ENCODE assay signal across 8 cellular contexts in genomic region chr20:33442136-33443005, GRCh38. TPM values are rescaled to one million over a fixed set of nuclear protein-coding genes. Genes with fewer than 3 reads are reported as not detected.
DNase-seq lines count a peak whose midpoint lies in the region; ATAC-seq and TF ChIP-seq lines count a peak whose summit lies in the region.
"Had no signal": no experiment of that assay in that cellular context is flagged by ENCODE, and none has a peak within 500 bp of the region (broad histone marks: within the 10 kb centered on the region; RNA-seq: fewer than 3 reads in every experiment).

No MANE protein-coding gene starts in this region.

- H3K36me3 ChIP-seq in right atrium auricular region = no peaks in the 10 kb centered on the region

- peak overlapping the region; percentile 60 to 68 for H3K4me3 ChIP-seq in right atrium auricular region

- H3K27ac ChIP-seq in right atrium auricular region = peak overlapping the region; percentile 86 to 93
- H3K27ac ChIP-seq: HL-60 had no signal

- POLR2A ChIA-PET in activated CD4-positive, alpha-beta memory T cell treated with anti-CD3 and anti-CD28 coated beads, Interleukin-2, amount 10 ng/mL, durations not matched to agents 7 days and 5 days (lab: Charles Lee) = interaction anchor here (1.1 to 2.9 kb wide), 7 partner anchors 8 to 222 kb away, joined by 3 to 17 read pairs (median 5); partner anchors contain the start of genes CBFA2T2 and CDK5RAP1

- H3K36me3 Mint-ChIP-seq in HFFc6 (ENCODE audit: low read depth) = no peaks in the 10 kb centered on the region
- no peaks in the 10 kb centered on the region for H3K36me3 Mint-ChIP-seq in activated CD4-positive, alpha-beta memory T cell treated with anti-CD3 and anti-CD28 coated beads, Interleukin-2, amount 10 ng/mL, durations not matched to agents 7 days and 5 days (ENCODE audit: low read depth)
- no peaks in the 10 kb centered on the region for H3K36me3 Mint-ChIP-seq in stimulated activated memory B cell treated with anti-CD40 and anti-IgM and Interleukin-4, amounts not matched to agents 10 μg/mL and 1 μg/mL and 100 μg/mL, for 72 hours

- peak overlapping the region; percentile 57; the same call in 1 of the 2 replicates for H3K27ac Mint-ChIP-seq in HFFc6
- H3K27ac Mint-ChIP-seq in activated CD4-positive, alpha-beta memory T cell treated with anti-CD3 and anti-CD28 coated beads, Interleukin-2, amount 10 ng/mL, durations not matched to agents 7 days and 5 days = no peak overlapping the region
- H3K27ac Mint-ChIP-seq in stimulated activated memory B cell treated with anti-CD40 and anti-IgM and Interleukin-4, amounts not matched to agents 10 μg/mL and 1 μg/mL and 100 μg/mL, for 72 hours = peak overlapping the region; percentile 81

- no peak for ATAC-seq in stimulated activated memory B cell treated with anti-CD40 and anti-IgM and Interleukin-4, amounts not matched to agents 10 μg/mL and 1 μg/mL and 100 μg/mL, for 72 hours

- H3K27me3 ChIP-seq in right atrium auricular region = no peaks in the 10 kb centered on the region

- H3K4me1 ChIP-seq in right atrium auricular region = peaks cover 0 to 38% of the 10 kb centered on the region in 2 donors

- TF ChIP-seq CTCF in HFFc6 (IDR thresholded peaks at IDR 0.05) (no peak), right atrium auricular region (IDR thresholded peaks at IDR 0.05) (no peak)

- in situ Hi-C loops in ACHN (cut with HindIII; ENCODE audit: low pct_ligation_motif_present, low pct_unique_long_range_greater_than_20kb, low sequenced_read_pairs) = no loop called here

- DNase-seq in HFFc6 (no peak), right atrium auricular region (ENCODE audit: low spot score) (no peak), HT-29 (ENCODE audit: low spot score) (no peak), foreskin melanocyte (no peak), ACHN (no peak)
- no peak for DNase-seq in activated CD4-positive, alpha-beta memory T cell treated with anti-CD3 and anti-CD28 coated beads, Interleukin-2, amount 10 ng/mL, durations not matched to agents 7 days and 5 days

- H3K9me3 Mint-ChIP-seq in HFFc6 = no peaks in the 10 kb centered on the region
- no peaks in the 10 kb centered on the region for H3K9me3 Mint-ChIP-seq in activated CD4-positive, alpha-beta memory T cell treated with anti-CD3 and anti-CD28 coated beads, Interleukin-2, amount 10 ng/mL, durations not matched to agents 7 days and 5 days
- H3K9me3 Mint-ChIP-seq in stimulated activated memory B cell treated with anti-CD40 and anti-IgM and Interleukin-4, amounts not matched to agents 10 μg/mL and 1 μg/mL and 100 μg/mL, for 72 hours = no peaks in the 10 kb centered on the region

- peaks cover 2% of the 10 kb centered on the region; the same call in 1 of the 2 replicates for H3K27me3 Mint-ChIP-seq in HFFc6 (ENCODE audit: insufficient read depth)
- peaks cover 12% of the 10 kb centered on the region for H3K27me3 Mint-ChIP-seq in activated CD4-positive, alpha-beta memory T cell treated with anti-CD3 and anti-CD28 coated beads, Interleukin-2, amount 10 ng/mL, durations not matched to agents 7 days and 5 days
- H3K27me3 Mint-ChIP-seq in stimulated activated memory B cell treated with anti-CD40 and anti-IgM and Interleukin-4, amounts not matched to agents 10 μg/mL and 1 μg/mL and 100 μg/mL, for 72 hours = no peaks in the 10 kb centered on the region

- H3K4me1 Mint-ChIP-seq in HFFc6 (ENCODE audit: low read depth) = peaks cover 21% of the 10 kb centered on the region
- H3K4me1 Mint-ChIP-seq in activated CD4-positive, alpha-beta memory T cell treated with anti-CD3 and anti-CD28 coated beads, Interleukin-2, amount 10 ng/mL, durations not matched to agents 7 days and 5 days = peaks cover 23% of the 10 kb centered on the region
- H3K4me1 Mint-ChIP-seq in stimulated activated memory B cell treated with anti-CD40 and anti-IgM and Interleukin-4, amounts not matched to agents 10 μg/mL and 1 μg/mL and 100 μg/mL, for 72 hours = peaks cover 39% of the 10 kb centered on the region

- peak overlapping the region; percentile 87 for H3K4me3 Mint-ChIP-seq in HFFc6
- H3K4me3 Mint-ChIP-seq in activated CD4-positive, alpha-beta memory T cell treated with anti-CD3 and anti-CD28 coated beads, Interleukin-2, amount 10 ng/mL, durations not matched to agents 7 days and 5 days = peak overlapping the region; percentile 72
- peak overlapping the region; percentile 93 for H3K4me3 Mint-ChIP-seq in stimulated activated memory B cell treated with anti-CD40 and anti-IgM and Interleukin-4, amounts not matched to agents 10 μg/mL and 1 μg/mL and 100 μg/mL, for 72 hours

- CTCF ChIA-PET in activated CD4-positive, alpha-beta memory T cell treated with anti-CD3 and anti-CD28 coated beads, Interleukin-2, amount 10 ng/mL, durations not matched to agents 7 days and 5 days (lab: Charles Lee) = interaction anchor here (0.6 to 3.3 kb wide), 4 partner anchors 41 to 532 kb away, joined by 3 to 24 read pairs (median 5); partner anchors contain the start of genes ACTL10 and CDK5RAP1

- no peaks in the 10 kb centered on the region for H3K9me3 ChIP-seq in right atrium auricular region

RNA-seq across cellular contexts. Expression of gene SNTA1, which starts 1.2 kb away (rescaled TPM):
- total RNA-seq in HFFc6 (2021; fragmentation: NEBNext Ultra II Directional; extraction: Animal tissue kit (Norgen Biotek cat#: 25700)) = 10 to 100 TPM; 13.9 to 22.2 (median 20.9) TPM
- total RNA-seq in activated CD4-positive, alpha-beta memory T cell treated with anti-CD3 and anti-CD28 coated beads, Interleukin-2, amount 10 ng/mL, durations not matched to agents 7 days and 5 days = 1 to 10 TPM; 5.6 to 6.9 TPM
- total RNA-seq in right atrium auricular region = 100 to 1,000 TPM; 183 to 295 TPM
- 0.42 and 1.2 TPM in 2 replicates for total RNA-seq in HT-29 (2014; rRNA removed; shearing (Covaris generic))

RNA-seq across cellular contexts. Expression of gene CDK5RAP1, which starts 41.1 kb away (rescaled TPM):
- 10 to 100 TPM; 22.8 to 28.4 (median 25.0) TPM for total RNA-seq in HFFc6 (2021; fragmentation: NEBNext Ultra II Directional; extraction: Animal tissue kit (Norgen Biotek cat#: 25700))
- total RNA-seq in activated CD4-positive, alpha-beta memory T cell treated with anti-CD3 and anti-CD28 coated beads, Interleukin-2, amount 10 ng/mL, durations not matched to agents 7 days and 5 days = 10 to 100 TPM; 30.2 to 33.3 TPM
- 10 to 100 TPM; 13.9 to 22.8 TPM for total RNA-seq in right atrium auricular region
- 34.4 and 39.3 TPM in 2 replicates for total RNA-seq in HT-29 (2014; rRNA removed; shearing (Covaris generic))

RNA-seq across cellular contexts. Expression of gene CBFA2T2, which starts 47.5 kb away (rescaled TPM):
- total RNA-seq in HFFc6 (2021; fragmentation: NEBNext Ultra II Directional; extraction: Animal tissue kit (Norgen Biotek cat#: 25700)) = 1 to 10 TPM; 7.0 to 9.1 (median 8.0) TPM
- 10 to 100 TPM; 19.2 to 20.3 TPM for total RNA-seq in activated CD4-positive, alpha-beta memory T cell treated with anti-CD3 and anti-CD28 coated beads, Interleukin-2, amount 10 ng/mL, durations not matched to agents 7 days and 5 days
- total RNA-seq in right atrium auricular region = 10 to 100 TPM in 1 of 2 donors, 1 to 10 TPM in 1; 9.8 to 10.4 TPM
- 9.6 and 10.2 TPM in 2 replicates for total RNA-seq in HT-29 (2014; rRNA removed; shearing (Covaris generic))

Comparison
In these comparisons a context has a peak if more than half of its experiments do, and no peak if none do; other contexts are left out.
1. RNA of gene SNTA1, which starts 1.2 kb away (total RNA-seq): 183 to 295 TPM in right atrium auricular region; 13.9 to 22.2 TPM in HFFc6, 5.6 to 6.9 TPM in activated CD4-positive, alpha-beta memory T cell treated with anti-CD3 and anti-CD28 coated beads, Interleukin-2, amount 10 ng/mL, durations not matched to agents 7 days and 5 days and 0.42 to 1.2 TPM in HT-29; every median in the first group is over 4 times any median in the second.
2. Peak in every context shown above with its lines, with median percentiles within 50 percentile points of each other: H3K4me3 Mint-ChIP-seq.